12 cellular contexts compared by ENCODE assay signal in genomic region chr18:35511833-35512232, GRCh38. TPM values are rescaled to one million over a fixed set of nuclear protein-coding genes. Genes with fewer than 3 reads are reported as not detected.
DNase-seq lines count a peak whose midpoint lies in the region; ATAC-seq and TF ChIP-seq lines count a peak whose summit lies in the region.
"Had no signal": no experiment of that assay in that cellular context is flagged by ENCODE, and none has a peak within 500 bp of the region (broad histone marks: within the 10 kb centered on the region; RNA-seq: fewer than 3 reads in every experiment).

No MANE protein-coding gene starts in this region.

- H3K36me3 Mint-ChIP-seq in activated naive CD8-positive, alpha-beta T cell treated with anti-CD3 and anti-CD28 coated beads, Interleukin-2, amount 50 U/mL, for 24 hours (ENCODE audit: low read depth), result no peaks in the 10 kb centered on the region
- H3K36me3 Mint-ChIP-seq in activated naive CD8-positive, alpha-beta T cell treated with anti-CD3 and anti-CD28 coated beads for 36 hours, result no peaks in the 10 kb centered on the region
- H3K36me3 Mint-ChIP-seq in activated CD4-positive, alpha-beta memory T cell treated with anti-CD3 and anti-CD28 coated beads, Interleukin-2, amount 10 ng/mL, durations not matched to agents 7 days and 5 days (ENCODE audit: low read depth), result no peaks in the 10 kb centered on the region

- peak; percentile 10 for TF ChIP-seq CTCF in brain microvascular endothelial cell (IDR thresholded peaks at IDR 0.05; ENCODE audit: low read depth, low read length, missing control alignments)

- no peak overlapping the region for H3K27ac ChIP-seq in brain microvascular endothelial cell

- H3K4me3 Mint-ChIP-seq in activated naive CD8-positive, alpha-beta T cell treated with anti-CD3 and anti-CD28 coated beads, Interleukin-2, amount 50 U/mL, for 24 hours, result no peak overlapping the region
- no peak overlapping the region for H3K4me3 Mint-ChIP-seq in activated naive CD8-positive, alpha-beta T cell treated with anti-CD3 and anti-CD28 coated beads for 36 hours
- H3K4me3 Mint-ChIP-seq in activated CD4-positive, alpha-beta memory T cell treated with anti-CD3 and anti-CD28 coated beads, Interleukin-2, amount 10 ng/mL, durations not matched to agents 7 days and 5 days, result no peak overlapping the region
- H3K4me3 Mint-ChIP-seq: T-helper 1 cell treated with Interleukin-12 subunit alpha and Interleukin-12 subunit beta and Interleukin-4 antibody, amounts not matched to agents 30 μg/mL and 1 μg/mL, for 36 hours had no signal

- H3K27ac Mint-ChIP-seq in activated naive CD8-positive, alpha-beta T cell treated with anti-CD3 and anti-CD28 coated beads, Interleukin-2, amount 50 U/mL, for 24 hours, result no peak overlapping the region
- no peak overlapping the region for H3K27ac Mint-ChIP-seq in activated naive CD8-positive, alpha-beta T cell treated with anti-CD3 and anti-CD28 coated beads for 36 hours
- no peak overlapping the region for H3K27ac Mint-ChIP-seq in activated CD4-positive, alpha-beta memory T cell treated with anti-CD3 and anti-CD28 coated beads, Interleukin-2, amount 10 ng/mL, durations not matched to agents 7 days and 5 days
- H3K27ac Mint-ChIP-seq: T-helper 1 cell treated with Interleukin-12 subunit alpha and Interleukin-12 subunit beta and Interleukin-4 antibody, amounts not matched to agents 30 μg/mL and 1 μg/mL, for 36 hours had no signal

- CTCF ChIA-PET in activated CD4-positive, alpha-beta memory T cell treated with anti-CD3 and anti-CD28 coated beads, Interleukin-2, amount 10 ng/mL, durations not matched to agents 7 days and 5 days (lab: Charles Lee), result interaction anchor here (0.6 to 0.9 kb wide), 2 partner anchors 13 to 104 kb away, joined by 3 to 4 read pairs; no protein-coding TSS in a partner anchor

- peak; percentile 35 for ATAC-seq in activated naive CD8-positive, alpha-beta T cell treated with anti-CD3 and anti-CD28 coated beads, Interleukin-2, amount 50 U/mL, for 24 hours
- ATAC-seq in HG03039 (IDR thresholded peaks at IDR 0.05; ENCODE audit: unreplicated experiment), result peak; percentile 15

- H3K36me3 ChIP-seq in brain microvascular endothelial cell (replicated peaks), result no peaks in the 10 kb centered on the region

- H3K9me3 Mint-ChIP-seq in activated naive CD8-positive, alpha-beta T cell treated with anti-CD3 and anti-CD28 coated beads, Interleukin-2, amount 50 U/mL, for 24 hours, result no peaks in the 10 kb centered on the region
- H3K9me3 Mint-ChIP-seq in activated naive CD8-positive, alpha-beta T cell treated with anti-CD3 and anti-CD28 coated beads for 36 hours, result no peaks in the 10 kb centered on the region
- no peaks in the 10 kb centered on the region for H3K9me3 Mint-ChIP-seq in activated CD4-positive, alpha-beta memory T cell treated with anti-CD3 and anti-CD28 coated beads, Interleukin-2, amount 10 ng/mL, durations not matched to agents 7 days and 5 days
- H3K9me3 Mint-ChIP-seq: T-helper 1 cell treated with Interleukin-12 subunit alpha and Interleukin-12 subunit beta and Interleukin-4 antibody, amounts not matched to agents 30 μg/mL and 1 μg/mL, for 36 hours had no signal

- H3K4me1 Mint-ChIP-seq in activated naive CD8-positive, alpha-beta T cell treated with anti-CD3 and anti-CD28 coated beads, Interleukin-2, amount 50 U/mL, for 24 hours, result peaks cover 3% of the 10 kb centered on the region
- peaks cover 5% of the 10 kb centered on the region for H3K4me1 Mint-ChIP-seq in activated naive CD8-positive, alpha-beta T cell treated with anti-CD3 and anti-CD28 coated beads for 36 hours
- no peaks in the 10 kb centered on the region for H3K4me1 Mint-ChIP-seq in activated CD4-positive, alpha-beta memory T cell treated with anti-CD3 and anti-CD28 coated beads, Interleukin-2, amount 10 ng/mL, durations not matched to agents 7 days and 5 days

- POLR2A ChIA-PET in activated CD4-positive, alpha-beta memory T cell treated with anti-CD3 and anti-CD28 coated beads, Interleukin-2, amount 10 ng/mL, durations not matched to agents 7 days and 5 days (lab: Charles Lee), result no interaction called here

- H3K27me3 ChIP-seq in brain microvascular endothelial cell (replicated peaks), result no peaks in the 10 kb centered on the region

- no peak for DNase-seq in activated naive CD8-positive, alpha-beta T cell treated with anti-CD3 and anti-CD28 coated beads, Interleukin-2, amount 50 U/mL, for 24 hours
- no peak for DNase-seq in activated naive CD8-positive, alpha-beta T cell treated with anti-CD3 and anti-CD28 coated beads for 36 hours
- DNase-seq in brain microvascular endothelial cell (no peak), epidermal melanocyte (ENCODE audit: insufficient read length, low spot score) (no peak), SHP77 treated with DMSO at 0.1 percent for 48 hours (lab: John Stamatoyannopoulos, UW) (no peak)
- no peak for DNase-seq in NK-92 treated with Interleukin-12 subunit alpha and Interleukin-12 subunit beta, amount 100 ng/mL, for 24 hours (lab: John Stamatoyannopoulos, UW)
- no peak for DNase-seq in activated CD4-positive, alpha-beta memory T cell treated with anti-CD3 and anti-CD28 coated beads, Interleukin-2, amount 10 ng/mL, durations not matched to agents 7 days and 5 days
- DNase-seq: EL, HCEC 1CT, NCI-H526 treated with DMSO at 0.1 percent for 48 hours had no signal

- in situ Hi-C loops in brain microvascular endothelial cell (cut with HindIII; ENCODE audit: low pct_ligation_motif_present, low sequenced_read_pairs), result no loop called here

- H3K27me3 Mint-ChIP-seq in activated naive CD8-positive, alpha-beta T cell treated with anti-CD3 and anti-CD28 coated beads, Interleukin-2, amount 50 U/mL, for 24 hours, result no peaks in the 10 kb centered on the region
- H3K27me3 Mint-ChIP-seq in activated naive CD8-positive, alpha-beta T cell treated with anti-CD3 and anti-CD28 coated beads for 36 hours, result no peaks in the 10 kb centered on the region
- no peaks in the 10 kb centered on the region for H3K27me3 Mint-ChIP-seq in activated CD4-positive, alpha-beta memory T cell treated with anti-CD3 and anti-CD28 coated beads, Interleukin-2, amount 10 ng/mL, durations not matched to agents 7 days and 5 days

- H3K4me3 ChIP-seq in brain microvascular endothelial cell (ENCODE audit: low read depth, low read length), result no peak overlapping the region

RNA-seq across cellular contexts. Expression of gene INO80C, which starts 14.1 kb away (rescaled TPM):
- total RNA-seq in activated naive CD8-positive, alpha-beta T cell treated with anti-CD3 and anti-CD28 coated beads for 36 hours, result 10 to 100 TPM; 38.4 to 39.4 TPM
- 10 to 100 TPM; 18.4 to 18.8 TPM for total RNA-seq in activated CD4-positive, alpha-beta memory T cell treated with anti-CD3 and anti-CD28 coated beads, Interleukin-2, amount 10 ng/mL, durations not matched to agents 7 days and 5 days
